14 cellular contexts compared by ENCODE assay signal in genomic region chr12:123763093-123763492, GRCh38. TPM values are rescaled to one million over a fixed set of nuclear protein-coding genes. Genes with fewer than 3 reads are reported as not detected.
A peak's percentile ranks its signal among the peaks of the same experiment; 100 is the strongest.
DNase-seq lines count a peak whose midpoint lies in the region; ATAC-seq and FAIRE-seq lines count a peak whose summit lies in the region.
"Had no signal": no experiment of that assay in that cellular context is flagged by ENCODE, and none has a peak within 500 bp of the region (broad histone marks: within the 10 kb centered on the region; RNA-seq: fewer than 3 reads in every experiment).

No MANE protein-coding gene starts in this region.

- H3K27me3 Mint-ChIP-seq in activated CD4-positive, alpha-beta T cell treated with anti-CD3 and anti-CD28 coated beads, Interleukin-2, amount 10 ng/mL, durations not matched to agents 7 days and 5 days: peaks cover 6% of the 10 kb centered on the region

- peak overlapping the region in 1 of 2 donors; percentile 16 for H3K27ac ChIP-seq in small intestine (ENCODE audit: low read depth in 1 of 2, low read length in 1 of 2)
- H3K27ac ChIP-seq: gastrocnemius medialis, tibial nerve had no signal

- no peaks in the 10 kb centered on the region for H3K27me3 ChIP-seq in small intestine (ENCODE audit: control insufficient read depth in 2 of 2, insufficient read depth in 2 of 2, low read length in 2 of 2)

- CTCF ChIA-PET in activated CD4-positive, alpha-beta T cell treated with anti-CD3 and anti-CD28 coated beads, Interleukin-2, amount 10 ng/mL, durations not matched to agents 7 days and 5 days (lab: Charles Lee): interaction anchor here (0.9 kb wide), 1 partner anchor 12 kb away, joined by 3 read pairs; no protein-coding TSS in a partner anchor

- no peak for ATAC-seq in GM21717 (IDR thresholded peaks at IDR 0.05; ENCODE audit: unreplicated experiment)
- ATAC-seq in activated naive CD4-positive, alpha-beta T cell treated with anti-CD3 and anti-CD28 coated beads, Interleukin-2, amount 50 U/mL, for 72 hours: no peak
- ATAC-seq: gastrocnemius medialis, sciatic nerve had no signal

- no peak overlapping the region for H3K27ac Mint-ChIP-seq in activated CD4-positive, alpha-beta T cell treated with anti-CD3 and anti-CD28 coated beads, Interleukin-2, amount 10 ng/mL, durations not matched to agents 7 days and 5 days
- no peak overlapping the region for H3K27ac Mint-ChIP-seq in activated naive CD4-positive, alpha-beta T cell treated with anti-CD3 and anti-CD28 coated beads, Interleukin-2, amount 50 U/mL, for 72 hours
- H3K27ac Mint-ChIP-seq: dendritic cell treated with granulocyte-macrophage colony-stimulating factor and Interleukin-4, amounts not matched to agents 40 ng/mL and 50 ng/mL, for 4 days had no signal

- POLR2A ChIA-PET in activated CD4-positive, alpha-beta T cell treated with anti-CD3 and anti-CD28 coated beads, Interleukin-2, amount 10 ng/mL, durations not matched to agents 7 days and 5 days (lab: Charles Lee): no interaction called here

- WGBS in small intestine, 3 donors: 20 to 44% (median 34%) methylated on average over 8 of the region's 8 CpGs

- H3K9me3 ChIP-seq in iPS-18c (ENCODE audit: control insufficient read depth, insufficient read depth, low read length) (no peaks in the 10 kb centered on the region), small intestine (ENCODE audit: control insufficient read depth, low read depth) (no peaks in the 10 kb centered on the region)
- H3K9me3 ChIP-seq: gastrocnemius medialis, tibial nerve had no signal

- peaks cover 0 to 2% of the 10 kb centered on the region in 2 donors for H3K36me3 ChIP-seq in small intestine (ENCODE audit: control insufficient read depth in 2 of 2, insufficient read depth in 2 of 2, low read length in 2 of 2)

- H3K4me1 ChIP-seq in small intestine (ENCODE audit: control insufficient read depth in 2 of 2, insufficient read depth in 1 of 2, low read depth in 1 of 2, low read length in 1 of 2): peaks cover 0 to 4% of the 10 kb centered on the region in 2 donors
- H3K4me1 ChIP-seq: gastrocnemius medialis had no signal

- peaks cover 17% of the 10 kb centered on the region for H3K4me1 Mint-ChIP-seq in activated CD4-positive, alpha-beta T cell treated with anti-CD3 and anti-CD28 coated beads, Interleukin-2, amount 10 ng/mL, durations not matched to agents 7 days and 5 days

- H3K9me3 Mint-ChIP-seq in activated CD4-positive, alpha-beta T cell treated with anti-CD3 and anti-CD28 coated beads, Interleukin-2, amount 10 ng/mL, durations not matched to agents 7 days and 5 days: no peaks in the 10 kb centered on the region
- no peaks in the 10 kb centered on the region for H3K9me3 Mint-ChIP-seq in activated naive CD4-positive, alpha-beta T cell treated with anti-CD3 and anti-CD28 coated beads, Interleukin-2, amount 50 U/mL, for 72 hours
- H3K9me3 Mint-ChIP-seq: dendritic cell treated with granulocyte-macrophage colony-stimulating factor and Interleukin-4, amounts not matched to agents 40 ng/mL and 50 ng/mL, for 4 days had no signal

- H3K4me3 ChIP-seq in iPS-18c (ENCODE audit: insufficient read depth, low read depth, low read length) (peak overlapping the region; percentile 65), small intestine (ENCODE audit: low read depth in 1 of 2, low read length in 2 of 2) (peak overlapping the region in 1 of 2 donors; percentile 73)

- FAIRE-seq in small intestine (lab: Jason Lieb, UNC): no peak
- FAIRE-seq: G401.6 had no signal

- peaks cover 7% of the 10 kb centered on the region for H3K36me3 Mint-ChIP-seq in activated CD4-positive, alpha-beta T cell treated with anti-CD3 and anti-CD28 coated beads, Interleukin-2, amount 10 ng/mL, durations not matched to agents 7 days and 5 days (ENCODE audit: low read depth)
- no peaks in the 10 kb centered on the region for H3K36me3 Mint-ChIP-seq in activated naive CD4-positive, alpha-beta T cell treated with anti-CD3 and anti-CD28 coated beads, Interleukin-2, amount 50 U/mL, for 72 hours

- DNase-seq in activated CD4-positive, alpha-beta T cell treated with anti-CD3 and anti-CD28 coated beads, Interleukin-2, amount 10 ng/mL, durations not matched to agents 7 days and 5 days: no peak
- DNase-seq in activated CD4-positive, alpha-beta T cell treated with anti-CD3 and anti-CD28 coated beads, Interleukin-2, amount 50 U/mL, for 4 hours: no peak
- DNase-seq in NCI-H69 (lab: John Stamatoyannopoulos, UW) (peak; percentile 11), small intestine (peak; percentile 56), pons (ENCODE audit: low spot score) (no peak)
- no peak for DNase-seq in activated naive CD4-positive, alpha-beta T cell treated with anti-CD3 and anti-CD28 coated beads, Interleukin-2, amount 50 U/mL, for 72 hours (ENCODE audit: low spot score in 2 of 2)
- DNase-seq: gastrocnemius medialis, NCI-H1417 treated with DMSO at 0.1 percent for 48 hours had no signal

- peak overlapping the region; percentile 76 for H3K4me3 Mint-ChIP-seq in activated CD4-positive, alpha-beta T cell treated with anti-CD3 and anti-CD28 coated beads, Interleukin-2, amount 10 ng/mL, durations not matched to agents 7 days and 5 days

RNA-seq across cellular contexts. Expression of gene DNAH10, which starts 1.0 kb away (rescaled TPM):
- under 1 TPM; 0.12 to 0.17 TPM for total RNA-seq in activated CD4-positive, alpha-beta T cell treated with anti-CD3 and anti-CD28 coated beads, Interleukin-2, amount 10 ng/mL, durations not matched to agents 7 days and 5 days
- under 1 TPM in 2 of 3 donors, not detected in 1; 0.22 to 0.45 TPM for polyA plus RNA-seq in small intestine
- 1 to 10 TPM in 1 of 2 donors, under 1 TPM in 1; 0.27 to 1.0 TPM for total RNA-seq in activated naive CD4-positive, alpha-beta T cell treated with anti-CD3 and anti-CD28 coated beads, Interleukin-2, amount 50 U/mL, for 72 hours

RNA-seq across cellular contexts. Expression of gene ATP6V0A2, which starts 50.9 kb away (rescaled TPM):
- total RNA-seq in activated CD4-positive, alpha-beta T cell treated with anti-CD3 and anti-CD28 coated beads, Interleukin-2, amount 10 ng/mL, durations not matched to agents 7 days and 5 days: 10 to 100 TPM; 43.2 to 46.4 TPM
- polyA plus RNA-seq in small intestine: 1 to 10 TPM; 3.2 to 8.2 (median 4.5) TPM
- 100 to 1,000 TPM in 1 of 2 donors, 10 to 100 TPM in 1; 64.5 to 128 TPM for total RNA-seq in activated naive CD4-positive, alpha-beta T cell treated with anti-CD3 and anti-CD28 coated beads, Interleukin-2, amount 50 U/mL, for 72 hours

Comparison
In these comparisons a context has a peak if more than half of its experiments do, and no peak if none do; other contexts are left out.
1. DNase-seq: peak in NCI-H69 (single experiment) and small intestine (single experiment); none in activated CD4-positive, alpha-beta T cell treated with anti-CD3 and anti-CD28 coated beads, Interleukin-2, amount 10 ng/mL, durations not matched to agents 7 days and 5 days (single experiment), activated CD4-positive, alpha-beta T cell treated with anti-CD3 and anti-CD28 coated beads, Interleukin-2, amount 50 U/mL, for 4 hours (0 of 2), pons (single experiment) and activated naive CD4-positive, alpha-beta T cell treated with anti-CD3 and anti-CD28 coated beads, Interleukin-2, amount 50 U/mL, for 72 hours (0 of 2).